Comparison of ENCODE assay signal across 8 cellular contexts in genomic region chr18:34158881-34159690, GRCh38.
DNase-seq lines count a peak whose midpoint lies in the region; ATAC-seq and TF ChIP-seq lines count a peak whose summit lies in the region.

No MANE protein-coding gene starts in this region.

- peaks cover 5% of the 10 kb centered on the region for H3K4me1 Mint-ChIP-seq in nephron
- H3K4me1 Mint-ChIP-seq in T-helper 2 cell treated with Interferon-gamma antibody and Interleukin-4, amounts not matched to agents 5 μg/mL and 100 μg/mL, for 36 hours (ENCODE audit: low read depth) = no peaks in the 10 kb centered on the region

- no peak overlapping the region for H3K27ac Mint-ChIP-seq in nephron
- H3K27ac Mint-ChIP-seq in T-helper 2 cell treated with Interferon-gamma antibody and Interleukin-4, amounts not matched to agents 5 μg/mL and 100 μg/mL, for 36 hours = no peak overlapping the region

- peak overlapping the region; percentile 19 for H3K4me3 ChIP-seq in fibroblast of villous mesenchyme (ENCODE audit: low read depth, low read length)

- TF ChIP-seq CTCF in fibroblast of villous mesenchyme (IDR thresholded peaks at IDR 0.05; ENCODE audit: insufficient read depth, low read depth, low read length) (no peak), nephron (IDR thresholded peaks at IDR 0.05; ENCODE audit: unreplicated experiment in 3 of 3) (peak; percentile 22 to 40 (median 33))

- H3K27me3 Mint-ChIP-seq in nephron (ENCODE audit: low read depth) = peaks cover 23% of the 10 kb centered on the region
- H3K27me3 Mint-ChIP-seq in T-helper 2 cell treated with Interferon-gamma antibody and Interleukin-4, amounts not matched to agents 5 μg/mL and 100 μg/mL, for 36 hours (ENCODE audit: low read depth) = peaks cover 13% of the 10 kb centered on the region

- peaks cover 2% of the 10 kb centered on the region for H3K9me3 Mint-ChIP-seq in nephron
- H3K9me3 Mint-ChIP-seq in T-helper 2 cell treated with Interferon-gamma antibody and Interleukin-4, amounts not matched to agents 5 μg/mL and 100 μg/mL, for 36 hours = no peaks in the 10 kb centered on the region

- H3K36me3 Mint-ChIP-seq in nephron (ENCODE audit: low read depth) = no peaks in the 10 kb centered on the region
- no peaks in the 10 kb centered on the region for H3K36me3 Mint-ChIP-seq in T-helper 2 cell treated with Interferon-gamma antibody and Interleukin-4, amounts not matched to agents 5 μg/mL and 100 μg/mL, for 36 hours (ENCODE audit: low read depth)

- H3K4me3 Mint-ChIP-seq in nephron = peak overlapping the region; percentile 77 to 81 (median 81)
- H3K4me3 Mint-ChIP-seq in T-helper 2 cell treated with Interferon-gamma antibody and Interleukin-4, amounts not matched to agents 5 μg/mL and 100 μg/mL, for 36 hours = no peak overlapping the region

- peak; percentile 13 for DNase-seq in activated CD8-positive, alpha-beta memory T cell treated with anti-CD3 and anti-CD28 coated beads, Interleukin-2, amount 50 U/mL, for 4 hours
- no peak for DNase-seq in activated CD8-positive, alpha-beta memory T cell treated with anti-CD3 and anti-CD28 coated beads for 24 hours
- DNase-seq in NCI-H774 (lab: John Stamatoyannopoulos, UW) = peak; percentile 89
- DNase-seq in fibroblast of villous mesenchyme (ENCODE audit: low read depth) = no peak
- DNase-seq in effector CD4-positive, alpha-beta T cell = no peak
- no peak for DNase-seq in T-helper 2 cell treated with Interferon-gamma antibody and Interleukin-4, amounts not matched to agents 5 μg/mL and 100 μg/mL, for 36 hours (ENCODE audit: low spot score)

- no peak for ATAC-seq in HG02938 (IDR thresholded peaks at IDR 0.05; ENCODE audit: unreplicated experiment)

Comparison
In these comparisons a context has a peak if more than half of its experiments do, and no peak if none do; other contexts are left out.
1. DNase-seq: peak in activated CD8-positive, alpha-beta memory T cell treated with anti-CD3 and anti-CD28 coated beads, Interleukin-2, amount 50 U/mL, for 4 hours (single experiment) and NCI-H774 (single experiment); none in activated CD8-positive, alpha-beta memory T cell treated with anti-CD3 and anti-CD28 coated beads for 24 hours (single experiment), fibroblast of villous mesenchyme (single experiment), effector CD4-positive, alpha-beta T cell (single experiment) and T-helper 2 cell treated with Interferon-gamma antibody and Interleukin-4, amounts not matched to agents 5 μg/mL and 100 μg/mL, for 36 hours (single experiment).